2 cellular contexts compared by ENCODE assay signal in the genomic region with DNA sequence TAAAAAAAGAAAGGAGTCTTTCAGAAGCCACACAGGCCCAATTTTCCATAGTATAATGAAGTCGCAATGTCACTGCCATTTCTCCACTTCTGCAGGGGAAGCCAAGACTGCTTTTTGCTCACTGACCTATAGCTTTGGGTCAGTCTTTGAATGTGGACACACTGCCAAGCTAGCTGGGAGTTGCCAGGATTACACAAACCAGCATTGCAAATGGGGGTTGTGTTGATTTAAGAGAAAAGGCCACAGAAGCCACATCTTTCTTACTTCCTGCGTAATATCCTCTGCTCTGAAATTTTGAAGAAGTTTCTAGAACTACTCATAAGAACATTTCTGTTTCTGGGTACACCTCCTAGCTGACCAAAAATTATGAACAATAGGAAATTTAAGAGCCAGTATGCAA.
TF ChIP-seq lines count a peak whose summit lies in the region.

No MANE protein-coding gene starts in this region.

TF ChIP-seq in liver, 16 proteins besides CTCF, POLR2A, EP300 and RAD21:
- TF ChIP-seq TAF1 (conservative IDR thresholded peaks at IDR 0.05) (no peak), HNF4A (conservative IDR thresholded peaks at IDR 0.05) (no peak), JUND (IDR thresholded peaks at IDR 0.05) (peak in 1 of 2 donors; percentile 12), NR2F2 (IDR thresholded peaks at IDR 0.05) (peak; percentile 86), RXRA (IDR thresholded peaks at IDR 0.05) (peak; percentile 25 to 49), FOXA2 (IDR thresholded peaks at IDR 0.05) (no peak), SP1 (IDR thresholded peaks at IDR 0.05) (peak; percentile 30), HNF4G (IDR thresholded peaks at IDR 0.05) (no peak), YY1 (IDR thresholded peaks at IDR 0.05) (peak; percentile 63)
- TF ChIP-seq, protein P1, sequence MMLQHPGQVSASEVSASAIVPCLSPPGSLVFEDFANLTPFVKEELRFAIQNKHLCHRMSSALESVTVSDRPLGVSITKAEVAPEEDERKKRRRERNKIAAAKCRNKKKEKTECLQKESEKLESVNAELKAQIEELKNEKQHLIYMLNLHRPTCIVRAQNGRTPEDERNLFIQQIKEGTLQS (IDR thresholded peaks at IDR 0.05), result no peak
- TF ChIP-seq, protein P2, sequence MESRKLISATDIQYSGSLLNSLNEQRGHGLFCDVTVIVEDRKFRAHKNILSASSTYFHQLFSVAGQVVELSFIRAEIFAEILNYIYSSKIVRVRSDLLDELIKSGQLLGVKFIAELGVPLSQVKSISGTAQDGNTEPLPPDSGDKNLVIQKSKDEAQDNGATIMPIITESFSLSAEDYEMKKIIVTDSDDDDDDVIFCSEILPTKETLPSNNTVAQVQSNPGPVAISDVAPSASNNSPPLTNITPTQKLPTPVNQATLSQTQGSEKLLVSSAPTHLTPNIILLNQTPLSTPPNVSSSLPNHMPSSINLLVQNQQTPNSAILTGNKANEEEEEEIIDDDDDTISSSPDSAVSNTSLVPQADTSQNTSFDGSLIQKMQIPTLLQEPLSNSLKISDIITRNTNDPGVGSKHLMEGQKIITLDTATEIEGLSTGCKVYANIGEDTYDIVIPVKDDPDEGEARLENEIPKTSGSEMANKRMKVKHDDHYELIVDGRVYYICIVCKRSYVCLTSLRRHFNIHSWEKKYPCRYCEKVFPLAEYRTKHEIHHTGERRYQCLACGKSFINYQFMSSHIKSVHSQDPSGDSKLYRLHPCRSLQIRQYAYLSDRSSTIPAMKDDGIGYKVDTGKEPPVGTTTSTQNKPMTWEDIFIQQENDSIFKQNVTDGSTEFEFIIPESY (IDR thresholded peaks at IDR 0.05), result no peak

TF ChIP-seq in HepG2, 621 proteins besides CTCF, POLR2A, EP300 and RAD21:
- TF ChIP-seq TARDBP (CRISPR knock-in tag; IDR thresholded peaks at IDR 0.05), result no peak
- no peak for TF ChIP-seq JUNB (CRISPR knock-in tag; IDR thresholded peaks at IDR 0.05; ENCODE audit: borderline replicate concordance)
- TF ChIP-seq, protein P3, sequence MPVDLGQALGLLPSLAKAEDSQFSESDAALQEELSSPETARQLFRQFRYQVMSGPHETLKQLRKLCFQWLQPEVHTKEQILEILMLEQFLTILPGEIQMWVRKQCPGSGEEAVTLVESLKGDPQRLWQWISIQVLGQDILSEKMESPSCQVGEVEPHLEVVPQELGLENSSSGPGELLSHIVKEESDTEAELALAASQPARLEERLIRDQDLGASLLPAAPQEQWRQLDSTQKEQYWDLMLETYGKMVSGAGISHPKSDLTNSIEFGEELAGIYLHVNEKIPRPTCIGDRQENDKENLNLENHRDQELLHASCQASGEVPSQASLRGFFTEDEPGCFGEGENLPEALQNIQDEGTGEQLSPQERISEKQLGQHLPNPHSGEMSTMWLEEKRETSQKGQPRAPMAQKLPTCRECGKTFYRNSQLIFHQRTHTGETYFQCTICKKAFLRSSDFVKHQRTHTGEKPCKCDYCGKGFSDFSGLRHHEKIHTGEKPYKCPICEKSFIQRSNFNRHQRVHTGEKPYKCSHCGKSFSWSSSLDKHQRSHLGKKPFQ (CRISPR knock-in tag; IDR thresholded peaks at IDR 0.05; ENCODE audit: insufficient replicate concordance), result no peak
- no peak for TF ChIP-seq MEF2D (CRISPR knock-in tag; IDR thresholded peaks at IDR 0.05)
- TF ChIP-seq HCFC1 (IDR thresholded peaks at IDR 0.05; ENCODE audit: low read depth, low read length), result no peak
- TF ChIP-seq ZNF20 (CRISPR knock-in tag; IDR thresholded peaks at IDR 0.05), result no peak
- TF ChIP-seq RORA (CRISPR knock-in tag; IDR thresholded peaks at IDR 0.05), result no peak
- no peak for TF ChIP-seq ZMYM4 (CRISPR knock-in tag; IDR thresholded peaks at IDR 0.05)
- TF ChIP-seq ZNF207 (IDR thresholded peaks at IDR 0.05; ENCODE audit: borderline replicate concordance), result no peak
- TF ChIP-seq DPF2 (CRISPR knock-in tag; IDR thresholded peaks at IDR 0.05; ENCODE audit: borderline replicate concordance, low read depth), result no peak
- TF ChIP-seq, protein P4, sequence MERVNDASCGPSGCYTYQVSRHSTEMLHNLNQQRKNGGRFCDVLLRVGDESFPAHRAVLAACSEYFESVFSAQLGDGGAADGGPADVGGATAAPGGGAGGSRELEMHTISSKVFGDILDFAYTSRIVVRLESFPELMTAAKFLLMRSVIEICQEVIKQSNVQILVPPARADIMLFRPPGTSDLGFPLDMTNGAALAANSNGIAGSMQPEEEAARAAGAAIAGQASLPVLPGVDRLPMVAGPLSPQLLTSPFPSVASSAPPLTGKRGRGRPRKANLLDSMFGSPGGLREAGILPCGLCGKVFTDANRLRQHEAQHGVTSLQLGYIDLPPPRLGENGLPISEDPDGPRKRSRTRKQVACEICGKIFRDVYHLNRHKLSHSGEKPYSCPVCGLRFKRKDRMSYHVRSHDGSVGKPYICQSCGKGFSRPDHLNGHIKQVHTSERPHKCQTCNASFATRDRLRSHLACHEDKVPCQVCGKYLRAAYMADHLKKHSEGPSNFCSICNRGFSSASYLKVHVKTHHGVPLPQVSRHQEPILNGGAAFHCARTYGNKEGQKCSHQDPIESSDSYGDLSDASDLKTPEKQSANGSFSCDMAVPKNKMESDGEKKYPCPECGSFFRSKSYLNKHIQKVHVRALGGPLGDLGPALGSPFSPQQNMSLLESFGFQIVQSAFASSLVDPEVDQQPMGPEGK (CRISPR knock-in tag; IDR thresholded peaks at IDR 0.05), result no peak
TF ChIP-seq in HepG2: peak in this region for 0.
